Comparison of ENCODE assay signal across 10 cellular contexts in the genomic region with DNA sequence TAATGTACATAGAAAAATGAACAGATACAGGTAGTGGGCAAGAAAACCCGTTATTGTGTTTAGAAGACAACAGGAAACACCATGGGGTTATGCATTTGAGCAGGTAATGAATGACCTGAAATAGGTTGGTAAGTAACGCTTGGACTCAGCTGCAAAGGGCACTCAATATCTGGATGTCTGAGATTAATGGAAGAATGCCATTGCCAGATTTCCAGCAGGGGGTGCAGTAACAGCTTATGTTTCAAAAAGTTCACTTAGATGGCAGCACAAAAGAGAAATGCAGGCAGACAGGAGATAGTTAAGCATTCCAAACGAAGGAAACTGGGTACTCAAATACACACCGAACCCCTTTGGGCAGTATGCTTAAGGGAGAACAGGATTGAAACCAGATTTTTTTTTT.
DNase-seq lines count a peak whose midpoint lies in the region; ATAC-seq, FAIRE-seq and TF ChIP-seq lines count a peak whose summit lies in the region.
"Had no signal": no experiment of that assay in that cellular context is flagged by ENCODE, and none has a peak within 500 bp of the region (broad histone marks: within the 10 kb centered on the region; RNA-seq: fewer than 3 reads in every experiment).

No MANE protein-coding gene starts in this region.

- peaks cover 4% of the 10 kb centered on the region for H3K4me1 Mint-ChIP-seq in astrocyte (ENCODE audit: low read depth, unreplicated experiment)
- H3K4me1 Mint-ChIP-seq in natural killer cell treated with Interleukin-12 subunit alpha and Interleukin-12 subunit beta and Interleukin-15 and Interleukin-18, amount 100 ng/mL, for 72 hours (ENCODE audit: low read depth in 2 of 2): no peaks in the 10 kb centered on the region

- H3K36me3 Mint-ChIP-seq in astrocyte (ENCODE audit: low read depth, unreplicated experiment): no peaks in the 10 kb centered on the region
- no peaks in the 10 kb centered on the region for H3K36me3 Mint-ChIP-seq in natural killer cell treated with Interleukin-12 subunit alpha and Interleukin-12 subunit beta and Interleukin-15 and Interleukin-18, amount 100 ng/mL, for 72 hours

- H4K20me1 ChIP-seq in astrocyte (ENCODE audit: insufficient read depth, low read length) (no peaks in the 10 kb centered on the region), HepG2 (ENCODE audit: insufficient read depth, low read length) (no peaks in the 10 kb centered on the region)

- no peaks in the 10 kb centered on the region for H3K4me1 ChIP-seq in astrocyte (ENCODE audit: insufficient read depth, low read length)
- no peaks in the 10 kb centered on the region for H3K4me1 ChIP-seq in HepG2 (ENCODE audit: insufficient read depth, low read length)

- H2AFZ ChIP-seq in astrocyte (ENCODE audit: low read depth, low read length) (no peak overlapping the region), HepG2 (ENCODE audit: low read length) (no peak overlapping the region)

- CTCF ChIA-PET in HepG2 (lab: Yijun Ruan, JAX; ENCODE audit: low intra/inter-chr PET ratio, low total read pairs): no interaction called here

- TF ChIP-seq CTCF in D721Med (IDR thresholded peaks at IDR 0.05; ENCODE audit: insufficient read depth, missing control alignments) (peak; percentile 6), HFF-Myc (IDR thresholded peaks at IDR 0.05; ENCODE audit: low read depth, low read length, missing control alignments) (peak; percentile 13), astrocyte (IDR thresholded peaks at IDR 0.05; ENCODE audit: insufficient read depth, low read depth, low read length) (peak; percentile 27), HepG2 (CRISPR knock-in tag; IDR thresholded peaks at IDR 0.05) (no peak)

- no peak for TF ChIP-seq RAD21 in HepG2 (CRISPR knock-in tag; IDR thresholded peaks at IDR 0.05)

- H3K4me3 ChIP-seq in HFF-Myc (replicated peaks; ENCODE audit: low read depth, low read length) (no peak overlapping the region), astrocyte (ENCODE audit: insufficient read depth, low read depth, low read length) (no peak overlapping the region), HepG2 (replicated peaks in 1 of 3; ENCODE audit: insufficient read depth in 1 of 3, low read depth in 2 of 3, low read length in 3 of 3) (no peak overlapping the region)

- H3K27me3 ChIP-seq in astrocyte (ENCODE audit: insufficient read depth, low read length): peaks cover 4% of the 10 kb centered on the region
- no peaks in the 10 kb centered on the region for H3K27me3 ChIP-seq in HepG2 (ENCODE audit: control insufficient read depth in 1 of 2, insufficient read depth in 2 of 2, low read length in 2 of 2)

- H3K27ac ChIP-seq in astrocyte (ENCODE audit: low read depth, low read length): no peak overlapping the region
- no peak overlapping the region for H3K27ac ChIP-seq in HepG2 (ENCODE audit: extremely low read length, insufficient read depth, low read length)

- in situ Hi-C loops in HepG2 (cut with HindIII; ENCODE audit: extremely low pct_ligation_motif_present, low pct_unique_long_range_greater_than_20kb): no loop called here

- H3K36me3 ChIP-seq in astrocyte (ENCODE audit: insufficient read depth, low read length): no peaks in the 10 kb centered on the region
- H3K36me3 ChIP-seq in HepG2 (replicated peaks in 1 of 2; ENCODE audit: control insufficient read depth in 1 of 2, insufficient read depth in 2 of 2, low read length in 2 of 2): no peaks in the 10 kb centered on the region

- H3K4me3 Mint-ChIP-seq in astrocyte (ENCODE audit: unreplicated experiment): no peak overlapping the region
- no peak overlapping the region for H3K4me3 Mint-ChIP-seq in natural killer cell treated with Interleukin-12 subunit alpha and Interleukin-12 subunit beta and Interleukin-15 and Interleukin-18, amount 100 ng/mL, for 72 hours

- no peak for ATAC-seq in HepG2
- ATAC-seq in left colon: no peak
- ATAC-seq in natural killer cell treated with Interleukin-12 subunit alpha and Interleukin-12 subunit beta and Interleukin-15 and Interleukin-18, amount 100 ng/mL, for 72 hours: no peak
- no peak for ATAC-seq in HG02759 (IDR thresholded peaks at IDR 0.05; ENCODE audit: unreplicated experiment)

- no peak for FAIRE-seq in D721Med (lab: Jason Lieb, UNC)
- FAIRE-seq in astrocyte (lab: Jason Lieb, UNC): no peak
- FAIRE-seq in HepG2 (lab: Jason Lieb, UNC): no peak

- H3K9me3 Mint-ChIP-seq in astrocyte (ENCODE audit: unreplicated experiment): no peaks in the 10 kb centered on the region
- H3K9me3 Mint-ChIP-seq in natural killer cell treated with Interleukin-12 subunit alpha and Interleukin-12 subunit beta and Interleukin-15 and Interleukin-18, amount 100 ng/mL, for 72 hours: no peaks in the 10 kb centered on the region

- no peak for DNase-seq in D721Med (ENCODE audit: insufficient read length, low spot score)
- DNase-seq in HFF-Myc (ENCODE audit: extremely low read depth, low read depth): no peak
- DNase-seq in astrocyte (ENCODE audit: low read depth): no peak
- DNase-seq in HepG2 (ENCODE audit: low spot score): no peak
- DNase-seq in left colon: no peak
- DNase-seq in natural killer cell treated with Interleukin-12 subunit alpha and Interleukin-12 subunit beta and Interleukin-15 and Interleukin-18, amount 100 ng/mL, for 72 hours (ENCODE audit: low spot score): no peak
- DNase-seq in MV-4-11 (lab: John Stamatoyannopoulos, UW): no peak
- DNase-seq: activated CD4-positive, alpha-beta T cell treated with anti-CD3 and anti-CD28 coated beads, Interleukin-2, amount 50 U/mL, for 1 hour; SIG-M5 had no signal

- H3K27me3 Mint-ChIP-seq in astrocyte (ENCODE audit: low read depth, unreplicated experiment): no peaks in the 10 kb centered on the region
- H3K27me3 Mint-ChIP-seq in natural killer cell treated with Interleukin-12 subunit alpha and Interleukin-12 subunit beta and Interleukin-15 and Interleukin-18, amount 100 ng/mL, for 72 hours: peaks cover 0 to 18% of the 10 kb centered on the region in 2 donors

- H3K9me3 ChIP-seq in astrocyte (ENCODE audit: insufficient read depth, low read depth, low read length) (no peaks in the 10 kb centered on the region), HepG2 (ENCODE audit: low read length) (no peaks in the 10 kb centered on the region)

- no TSS peak for BruUV-seq in HepG2 (replicated peaks; lab: Mats Ljungman, UMichigan)

- H3K9ac ChIP-seq in astrocyte (ENCODE audit: low read length) (no peak overlapping the region), HepG2 (ENCODE audit: insufficient read depth, low read depth, low read length) (no peak overlapping the region)

- no peak overlapping the region for H3K27ac Mint-ChIP-seq in astrocyte (ENCODE audit: unreplicated experiment)
- H3K27ac Mint-ChIP-seq in natural killer cell treated with Interleukin-12 subunit alpha and Interleukin-12 subunit beta and Interleukin-15 and Interleukin-18, amount 100 ng/mL, for 72 hours: no peak overlapping the region

- no peak for TF ChIP-seq POLR2A in HepG2 (IDR thresholded peaks at IDR 0.05; ENCODE audit: insufficient read depth in 1 of 2, low read depth in 2 of 2, low read length in 2 of 2)

- intact Hi-C loops in HepG2 (cut with micrococcal nuclease; ENCODE audit: unreplicated experiment): no loop called here
- intact Hi-C loops in left colon (cut with DNase I, micrococcal nuclease): no loop called here

- POLR2A ChIA-PET in HepG2 (lab: Yijun Ruan, JAX): no interaction called here

- TF ChIP-seq EP300 in HepG2 (IDR thresholded peaks at IDR 0.05; ENCODE audit: low read depth in 2 of 2, low read length in 2 of 2) (no peak), HepG2 (CRISPR knock-in tag; IDR thresholded peaks at IDR 0.05; ENCODE audit: borderline replicate concordance) (no peak)

- no peak overlapping the region for H3K4me2 ChIP-seq in astrocyte (ENCODE audit: low read length)
- no peak overlapping the region for H3K4me2 ChIP-seq in HepG2 (ENCODE audit: low read depth, low read length)

- WGBS in HepG2 (ENCODE audit: low lambda C conversion rate): 43% methylated on average over 4 of the region's 4 CpGs

- H3K79me2 ChIP-seq in astrocyte (ENCODE audit: insufficient read depth, low read length): no peaks in the 10 kb centered on the region
- H3K79me2 ChIP-seq in HepG2 (ENCODE audit: insufficient read depth, low read length): no peaks in the 10 kb centered on the region

TF ChIP-seq in HepG2, 621 proteins besides CTCF, POLR2A, EP300 and RAD21:
- TF ChIP-seq SYNCRIP (IDR thresholded peaks at IDR 0.05; ENCODE audit: insufficient read depth, low read depth, low read length) (no peak), HES4 (CRISPR knock-in tag; IDR thresholded peaks at IDR 0.05; ENCODE audit: borderline replicate concordance) (no peak), ZNF280D (CRISPR knock-in tag; IDR thresholded peaks at IDR 0.05) (no peak), SCMH1 (CRISPR knock-in tag; IDR thresholded peaks at IDR 0.05; ENCODE audit: borderline replicate concordance) (no peak), ZNF496 (CRISPR knock-in tag; IDR thresholded peaks at IDR 0.05; ENCODE audit: insufficient replicate concordance) (no peak), STAG1 (CRISPR knock-in tag; IDR thresholded peaks at IDR 0.05) (0 out of 2 replicates have a peak, but pooled peaks have one; percentile 13), GABPB1 (CRISPR knock-in tag; IDR thresholded peaks at IDR 0.05) (no peak), ZNF121 (CRISPR knock-in tag; IDR thresholded peaks at IDR 0.05) (no peak)
TF ChIP-seq in HepG2: peak in this region for 1.
